In genomic region chr22:29727248-29727551, GRCh38 we compare ENCODE assay signal across 9 cellular contexts. TPM values are rescaled to one million over a fixed set of nuclear protein-coding genes. Genes with fewer than 3 reads are reported as not detected.
DNase-seq lines count a peak whose midpoint lies in the region; ATAC-seq, FAIRE-seq and TF ChIP-seq lines count a peak whose summit lies in the region.
"Had no signal": no experiment of that assay in that cellular context is flagged by ENCODE, and none has a peak within 500 bp of the region (broad histone marks: within the 10 kb centered on the region; RNA-seq: fewer than 3 reads in every experiment).

No MANE protein-coding gene starts in this region.

- FAIRE-seq in kidney (lab: Jason Lieb, UNC) = no peak

- H3K27me3 Mint-ChIP-seq in HFFc6 (ENCODE audit: insufficient read depth) = peaks cover 6% of the 10 kb centered on the region
- H3K27me3 Mint-ChIP-seq in activated naive CD8-positive, alpha-beta T cell treated with anti-CD3 and anti-CD28 coated beads, Interleukin-2, amount 50 U/mL, for 24 hours = peaks cover 3% of the 10 kb centered on the region

- H3K4me1 Mint-ChIP-seq in HFFc6 (ENCODE audit: low read depth) = no peaks in the 10 kb centered on the region
- no peaks in the 10 kb centered on the region for H3K4me1 Mint-ChIP-seq in activated naive CD8-positive, alpha-beta T cell treated with anti-CD3 and anti-CD28 coated beads, Interleukin-2, amount 50 U/mL, for 24 hours

- no peak overlapping the region for H3K27ac Mint-ChIP-seq in HFFc6
- H3K27ac Mint-ChIP-seq in activated naive CD8-positive, alpha-beta T cell treated with anti-CD3 and anti-CD28 coated beads, Interleukin-2, amount 50 U/mL, for 24 hours = no peak overlapping the region

- no peak for ATAC-seq in activated naive CD8-positive, alpha-beta T cell treated with anti-CD3 and anti-CD28 coated beads, Interleukin-2, amount 50 U/mL, for 24 hours
- ATAC-seq in HG02885 (IDR thresholded peaks at IDR 0.05; ENCODE audit: poor library complexity, unreplicated experiment) (no peak), HG03520 (IDR thresholded peaks at IDR 0.05; ENCODE audit: unreplicated experiment) (no peak)

- H3K27me3 ChIP-seq in BE2C = no peaks in the 10 kb centered on the region

- H3K9me3 Mint-ChIP-seq in HFFc6 = no peaks in the 10 kb centered on the region
- H3K9me3 Mint-ChIP-seq in activated naive CD8-positive, alpha-beta T cell treated with anti-CD3 and anti-CD28 coated beads, Interleukin-2, amount 50 U/mL, for 24 hours = no peaks in the 10 kb centered on the region

- H3K36me3 ChIP-seq in BE2C (no peaks in the 10 kb centered on the region), kidney (ENCODE audit: control insufficient read depth in 1 of 2, insufficient read depth in 2 of 2, low read length in 2 of 2) (no peaks in the 10 kb centered on the region)

- H3K4me3 Mint-ChIP-seq in HFFc6 = no peak overlapping the region
- H3K4me3 Mint-ChIP-seq in activated naive CD8-positive, alpha-beta T cell treated with anti-CD3 and anti-CD28 coated beads, Interleukin-2, amount 50 U/mL, for 24 hours = no peak overlapping the region

- TF ChIP-seq CTCF in BE2C (IDR thresholded peaks at IDR 0.05; ENCODE audit: low read depth, low read length) (peak; percentile 55), HFFc6 (IDR thresholded peaks at IDR 0.05) (peak; percentile 70), kidney (IDR thresholded peaks at IDR 0.05; ENCODE audit: borderline replicate concordance, extremely low read depth, insufficient read depth) (no peak)

- H3K9ac ChIP-seq in kidney (ENCODE audit: low read length in 2 of 2) = no peak overlapping the region
- H3K9ac ChIP-seq: parathyroid adenoma had no signal

- intact Hi-C loops in kidney (cut with DNase I) = no loop called here

- H3K36me3 Mint-ChIP-seq in HFFc6 (ENCODE audit: low read depth) = no peaks in the 10 kb centered on the region
- no peaks in the 10 kb centered on the region for H3K36me3 Mint-ChIP-seq in activated naive CD8-positive, alpha-beta T cell treated with anti-CD3 and anti-CD28 coated beads, Interleukin-2, amount 50 U/mL, for 24 hours (ENCODE audit: low read depth)

- peaks cover 4% of the 10 kb centered on the region for H3K4me1 ChIP-seq in BE2C
- H3K4me1 ChIP-seq in kidney (ENCODE audit: control insufficient read depth in 1 of 2, insufficient read depth in 1 of 2, low read depth in 1 of 2, low read length in 2 of 2) = no peaks in the 10 kb centered on the region
- H3K4me1 ChIP-seq: parathyroid adenoma had no signal

- no peaks in the 10 kb centered on the region for H3K9me3 ChIP-seq in BE2C
- no peaks in the 10 kb centered on the region for H3K9me3 ChIP-seq in kidney (ENCODE audit: control insufficient read depth in 1 of 2, low read length in 2 of 2)

- no peak overlapping the region for H3K4me3 ChIP-seq in BE2C (ENCODE audit: low read depth, low read length)
- no peak overlapping the region for H3K4me3 ChIP-seq in kidney (ENCODE audit: low read length in 2 of 2)

- H3K27ac ChIP-seq in kidney (ENCODE audit: low read depth in 2 of 2, low read length in 2 of 2) = no peak overlapping the region
- H3K27ac ChIP-seq: parathyroid adenoma had no signal

- DNase-seq in BE2C = peak; percentile 81
- no peak for DNase-seq in HFFc6
- DNase-seq in activated naive CD8-positive, alpha-beta T cell treated with anti-CD3 and anti-CD28 coated beads, Interleukin-2, amount 50 U/mL, for 24 hours = peak; percentile 24
- DNase-seq in left kidney (ENCODE audit: low read depth, low spot score) = peak; percentile 92
- no peak for DNase-seq in NCI-H187 (lab: John Stamatoyannopoulos, UW)
- DNase-seq in kidney = no peak

RNA-seq across cellular contexts. Expression of gene CABP7, which starts 7.4 kb away (rescaled TPM):
- 0.79 TPM for polyA plus RNA-seq in BE2C (2012; ENCODE audit: insufficient read depth, insufficient read length, low read depth)
- not detected for total RNA-seq in HFFc6 (2021; fragmentation: NEBNext Ultra II Directional; extraction: Animal tissue kit (Norgen Biotek cat#: 25700))
- 0.06 TPM for total RNA-seq in kidney
- not detected for polyA plus RNA-seq in kidney (ENCODE audit: insufficient read depth, low read depth, low replicate concordance)

RNA-seq across cellular contexts. Expression of gene ZMAT5, which starts 39.6 kb away (rescaled TPM):
- polyA plus RNA-seq in BE2C (2012; ENCODE audit: insufficient read depth, insufficient read length, low read depth) = 49.6 TPM
- 10 to 100 TPM; 24.9 to 28.6 (median 26.1) TPM for total RNA-seq in HFFc6 (2021; fragmentation: NEBNext Ultra II Directional; extraction: Animal tissue kit (Norgen Biotek cat#: 25700))
- 21.3 TPM for total RNA-seq in kidney
- polyA plus RNA-seq in kidney (ENCODE audit: insufficient read depth, low read depth, low replicate concordance) = 47.7 TPM

RNA-seq across cellular contexts. Expression of gene UQCR10, which starts 40.0 kb away (rescaled TPM):
- 801 TPM for polyA plus RNA-seq in BE2C (2012; ENCODE audit: insufficient read depth, insufficient read length, low read depth)
- total RNA-seq in HFFc6 (2021; fragmentation: NEBNext Ultra II Directional; extraction: Animal tissue kit (Norgen Biotek cat#: 25700)) = 100 to 1,000 TPM; 137 to 153 (median 150) TPM
- 78.7 TPM for total RNA-seq in kidney
- polyA plus RNA-seq in kidney (ENCODE audit: insufficient read depth, low read depth, low replicate concordance) = 479 TPM

Comparison
In these comparisons a context has a peak if more than half of its experiments do, and no peak if none do; other contexts are left out.
1. DNase-seq: peak in BE2C (single experiment), activated naive CD8-positive, alpha-beta T cell treated with anti-CD3 and anti-CD28 coated beads, Interleukin-2, amount 50 U/mL, for 24 hours (single experiment) and left kidney (single experiment); none in HFFc6 (single experiment), NCI-H187 (0 of 2) and kidney (single experiment).